In genomic region chr15:64019764-64020163, GRCh38 we compare ENCODE assay signal across 11 cellular contexts. TPM values are rescaled to one million over a fixed set of nuclear protein-coding genes. Genes with fewer than 3 reads are reported as not detected.
A peak's percentile ranks its signal among the peaks of the same experiment; 100 is the strongest.
DNase-seq lines count a peak whose midpoint lies in the region; ATAC-seq and FAIRE-seq lines count a peak whose summit lies in the region.
"Had no signal": no experiment of that assay in that cellular context is flagged by ENCODE, and none has a peak within 500 bp of the region (broad histone marks: within the 10 kb centered on the region; RNA-seq: fewer than 3 reads in every experiment).

No MANE protein-coding gene starts in this region.

- H3K36me3 ChIP-seq in small intestine (ENCODE audit: control insufficient read depth in 2 of 2, insufficient read depth in 2 of 2, low read length in 2 of 2), result no peaks in the 10 kb centered on the region

- H3K4me3 ChIP-seq in small intestine (ENCODE audit: low read depth in 1 of 2, low read length in 2 of 2), result no peak overlapping the region

- intact Hi-C loops in Right ventricle myocardium superior (cut with DNase I), result no loop called here

- no peaks in the 10 kb centered on the region for H3K9me3 ChIP-seq in small intestine (ENCODE audit: control insufficient read depth, low read depth)

- WGBS in small intestine, 3 donors, result 20 to 66% (median 21%) methylated on average over 2 of the region's 2 CpGs

- peaks cover 10 to 33% of the 10 kb centered on the region in 2 donors for H3K4me1 ChIP-seq in small intestine (ENCODE audit: control insufficient read depth in 2 of 2, insufficient read depth in 1 of 2, low read depth in 1 of 2, low read length in 1 of 2)

- FAIRE-seq in small intestine (lab: Jason Lieb, UNC), result no peak

- ATAC-seq in GM19023 (IDR thresholded peaks at IDR 0.05; ENCODE audit: unreplicated experiment) (peak; percentile 50), Right ventricle myocardium superior (ENCODE audit: poor library complexity) (peak; percentile 82), GM21526 (IDR thresholded peaks at IDR 0.05; ENCODE audit: low FRiP score, unreplicated experiment) (no peak)

- H3K27ac ChIP-seq in small intestine (ENCODE audit: low read depth in 1 of 2, low read length in 1 of 2), result peak overlapping the region; percentile 84 to 85

- DNase-seq in NCI-H1092 (lab: John Stamatoyannopoulos, UW) (peak; percentile 22), Right ventricle myocardium superior (peak; percentile 70), small intestine (peak; percentile 96), NCI-H1694 treated with DMSO at 0.1 percent for 48 hours (lab: John Stamatoyannopoulos, UW) (no peak), HCEC 1CT (no peak), NOMO-1 (lab: John Stamatoyannopoulos, UW; ENCODE audit: unreplicated experiment in 2 of 2) (no peak)
- DNase-seq: EL, mesenchymal stem cell, NCI-H510A had no signal

- H3K27me3 ChIP-seq in small intestine (ENCODE audit: control insufficient read depth in 2 of 2, insufficient read depth in 2 of 2, low read length in 2 of 2), result no peaks in the 10 kb centered on the region

RNA-seq across cellular contexts. Expression of gene DAPK2, which starts 26.5 kb away (rescaled TPM):
- 48.2 TPM for total RNA-seq in Right ventricle myocardium superior
- 10 to 100 TPM; 11.6 to 91.6 (median 83.4) TPM for polyA plus RNA-seq in small intestine

Comparison
In these comparisons a context has a peak if more than half of its experiments do, and no peak if none do; other contexts are left out.
1. DNase-seq: peak in NCI-H1092 (single experiment), Right ventricle myocardium superior (single experiment) and small intestine (single experiment); none in NCI-H1694 treated with DMSO at 0.1 percent for 48 hours (single experiment), HCEC 1CT (single experiment) and NOMO-1 (0 of 2).